13 cellular contexts compared by ENCODE assay signal in the genomic region with DNA sequence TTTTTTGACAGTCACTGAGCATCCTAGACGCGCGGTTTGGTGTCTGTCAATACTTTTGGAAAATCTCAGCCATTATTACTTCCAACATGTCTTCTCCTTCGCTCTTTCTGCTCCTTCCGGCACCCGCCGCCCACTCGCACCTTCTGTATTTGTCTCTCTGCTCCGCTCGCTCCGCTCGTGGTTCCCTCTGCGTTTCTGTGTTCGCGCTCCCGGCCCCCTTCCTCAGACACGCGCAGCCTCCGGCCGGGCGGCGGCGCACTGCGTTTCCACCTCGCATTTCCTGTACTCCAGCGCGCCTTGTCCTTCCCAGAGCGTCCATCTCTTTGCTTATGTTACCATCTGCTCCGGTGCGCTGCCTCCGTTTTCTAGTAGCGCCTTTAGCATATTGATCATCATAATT. TPM values are rescaled to one million over a fixed set of nuclear protein-coding genes. Genes with fewer than 3 reads are reported as not detected.
DNase-seq lines count a peak whose midpoint lies in the region; ATAC-seq and TF ChIP-seq lines count a peak whose summit lies in the region.
"Had no signal": no experiment of that assay in that cellular context is flagged by ENCODE, and none has a peak within 500 bp of the region (broad histone marks: within the 10 kb centered on the region; RNA-seq: fewer than 3 reads in every experiment).

No MANE protein-coding gene starts in this region.

- H3K36me3 Mint-ChIP-seq in activated T-helper 1 cell treated with anti-CD3 and anti-CD28 coated beads, Interleukin-12 subunit alpha, Interleukin-12 subunit beta, Interleukin-2, Interleukin-4 antibody, amounts not matched to agents 30 ng/mL and 10 ng/mL and 1 ng/mL, durations not matched to agents 14 hours and 24 hours and 36 hours (ENCODE audit: low read depth), result no peaks in the 10 kb centered on the region
- H3K36me3 Mint-ChIP-seq: stimulated activated memory B cell treated with anti-CD40 and anti-IgM and Interleukin-4, amounts not matched to agents 10 μg/mL and 1 μg/mL and 100 μg/mL, for 72 hours had no signal

- no peak for TF ChIP-seq CTCF in right atrium auricular region (IDR thresholded peaks at IDR 0.05)
- no peak for TF ChIP-seq CTCF in lower lobe of right lung (IDR thresholded peaks at IDR 0.05)
- no peak for TF ChIP-seq CTCF in testis (IDR thresholded peaks at IDR 0.05)

- H3K4me1 Mint-ChIP-seq in activated T-helper 1 cell treated with anti-CD3 and anti-CD28 coated beads, Interleukin-12 subunit alpha, Interleukin-12 subunit beta, Interleukin-2, Interleukin-4 antibody, amounts not matched to agents 30 ng/mL and 10 ng/mL and 1 ng/mL, durations not matched to agents 14 hours and 24 hours and 36 hours (ENCODE audit: low read depth), result no peaks in the 10 kb centered on the region
- H3K4me1 Mint-ChIP-seq: stimulated activated memory B cell treated with anti-CD40 and anti-IgM and Interleukin-4, amounts not matched to agents 10 μg/mL and 1 μg/mL and 100 μg/mL, for 72 hours had no signal

- intact Hi-C loops in Right ventricle myocardium superior (cut with DNase I), result no loop called here
- intact Hi-C loops in activated T-helper 1 cell treated with anti-CD3 and anti-CD28 coated beads, Interleukin-12 subunit alpha, Interleukin-12 subunit beta, Interleukin-2, Interleukin-4 antibody, amounts not matched to agents 30 ng/mL and 10 ng/mL and 1 ng/mL, durations not matched to agents 14 hours and 24 hours and 36 hours (cut with micrococcal nuclease), result no loop called here
- intact Hi-C loops in lower lobe of right lung (cut with DNase I), result no loop called here
- intact Hi-C loops in testis (cut with DNase I; ENCODE audit: low total_unique reads), result no loop called here

- peak overlapping the region; percentile 0 for H3K27ac Mint-ChIP-seq in activated T-helper 1 cell treated with anti-CD3 and anti-CD28 coated beads, Interleukin-12 subunit alpha, Interleukin-12 subunit beta, Interleukin-2, Interleukin-4 antibody, amounts not matched to agents 30 ng/mL and 10 ng/mL and 1 ng/mL, durations not matched to agents 14 hours and 24 hours and 36 hours
- H3K27ac Mint-ChIP-seq: stimulated activated memory B cell treated with anti-CD40 and anti-IgM and Interleukin-4, amounts not matched to agents 10 μg/mL and 1 μg/mL and 100 μg/mL, for 72 hours had no signal

- no peak overlapping the region for H3K27ac ChIP-seq in right atrium auricular region
- no peak overlapping the region for H3K27ac ChIP-seq in lower lobe of right lung
- no peak overlapping the region for H3K27ac ChIP-seq in testis

- H3K4me3 Mint-ChIP-seq in activated T-helper 1 cell treated with anti-CD3 and anti-CD28 coated beads, Interleukin-12 subunit alpha, Interleukin-12 subunit beta, Interleukin-2, Interleukin-4 antibody, amounts not matched to agents 30 ng/mL and 10 ng/mL and 1 ng/mL, durations not matched to agents 14 hours and 24 hours and 36 hours, result peak overlapping the region; percentile 30
- H3K4me3 Mint-ChIP-seq: stimulated activated memory B cell treated with anti-CD40 and anti-IgM and Interleukin-4, amounts not matched to agents 10 μg/mL and 1 μg/mL and 100 μg/mL, for 72 hours had no signal

- H3K9me3 ChIP-seq in right atrium auricular region (peaks cover 0 to 17% of the 10 kb centered on the region in 2 donors), lower lobe of right lung (no peaks in the 10 kb centered on the region), testis (no peaks in the 10 kb centered on the region)

- no peaks in the 10 kb centered on the region for H3K27me3 Mint-ChIP-seq in activated T-helper 1 cell treated with anti-CD3 and anti-CD28 coated beads, Interleukin-12 subunit alpha, Interleukin-12 subunit beta, Interleukin-2, Interleukin-4 antibody, amounts not matched to agents 30 ng/mL and 10 ng/mL and 1 ng/mL, durations not matched to agents 14 hours and 24 hours and 36 hours (ENCODE audit: insufficient read depth)

- no peaks in the 10 kb centered on the region for H3K36me3 ChIP-seq in right atrium auricular region
- H3K36me3 ChIP-seq in lower lobe of right lung, result no peaks in the 10 kb centered on the region
- no peaks in the 10 kb centered on the region for H3K36me3 ChIP-seq in testis (ENCODE audit: low read depth, missing control alignments)

- no peak for TF ChIP-seq POLR2A in testis (IDR thresholded peaks at IDR 0.05)

- H3K4me3 ChIP-seq in right atrium auricular region (no peak overlapping the region), lower lobe of right lung (no peak overlapping the region), testis (peak overlapping the region; percentile 32 to 44)

- DNase-seq in Right ventricle myocardium superior (peak; percentile 37), right atrium auricular region (ENCODE audit: low spot score) (no peak), lower lobe of right lung (peak; percentile 45), testis (peak; percentile 71), NCI-H1694 (lab: John Stamatoyannopoulos, UW) (no peak), activated gamma-delta T cell (lab: John Stamatoyannopoulos, UW) (no peak)
- DNase-seq in activated T-helper 1 cell treated with anti-CD3 and anti-CD28 coated beads, Interleukin-12 subunit alpha, Interleukin-12 subunit beta, Interleukin-2, Interleukin-4 antibody, amounts not matched to agents 30 ng/mL and 10 ng/mL and 1 ng/mL, durations not matched to agents 14 hours and 24 hours and 36 hours (ENCODE audit: low spot score), result no peak
- DNase-seq: hypothalamus, NCI-H345 had no signal

- H3K4me1 ChIP-seq in right atrium auricular region (no peaks in the 10 kb centered on the region), lower lobe of right lung (no peaks in the 10 kb centered on the region), testis (no peaks in the 10 kb centered on the region)

- WGBS in testis, 2 donors, result 59 to 64% methylated on average over 32 of the region's 32 CpGs

- ATAC-seq in Right ventricle myocardium superior (ENCODE audit: poor library complexity) (no peak), lower lobe of right lung (no peak), HG03159 (IDR thresholded peaks at IDR 0.05; ENCODE audit: unreplicated experiment) (no peak)
- ATAC-seq: stimulated activated memory B cell treated with anti-CD40 and anti-IgM and Interleukin-4, amounts not matched to agents 10 μg/mL and 1 μg/mL and 100 μg/mL, for 72 hours had no signal

- peaks cover 8% of the 10 kb centered on the region for H3K9me3 Mint-ChIP-seq in activated T-helper 1 cell treated with anti-CD3 and anti-CD28 coated beads, Interleukin-12 subunit alpha, Interleukin-12 subunit beta, Interleukin-2, Interleukin-4 antibody, amounts not matched to agents 30 ng/mL and 10 ng/mL and 1 ng/mL, durations not matched to agents 14 hours and 24 hours and 36 hours

- no peaks in the 10 kb centered on the region for H3K27me3 ChIP-seq in right atrium auricular region
- peaks cover 40% of the 10 kb centered on the region for H3K27me3 ChIP-seq in lower lobe of right lung (ENCODE audit: low read depth)
- no peaks in the 10 kb centered on the region for H3K27me3 ChIP-seq in testis

RNA-seq across cellular contexts. Expression of a gene that starts 21.1 kb away (rescaled TPM):
- total RNA-seq in Right ventricle myocardium superior (1.1 TPM), right atrium auricular region (1 to 10 TPM; 2.3 to 4.6 TPM), lower lobe of right lung (5.5 TPM), testis (10 to 100 TPM in 1 of 2 donors, 1 to 10 TPM in 1; 5.9 to 11.4 TPM)
- total RNA-seq in activated T-helper 1 cell treated with anti-CD3 and anti-CD28 coated beads, Interleukin-12 subunit alpha, Interleukin-12 subunit beta, Interleukin-2, Interleukin-4 antibody, amounts not matched to agents 30 ng/mL and 10 ng/mL and 1 ng/mL, durations not matched to agents 14 hours and 24 hours and 36 hours, result 9.8 and 10.1 TPM in 2 replicates
- polyA plus RNA-seq in testis (ENCODE audit: insufficient read depth, low read depth, low replicate concordance), result 5.9 TPM
- total RNA-seq: bronchial epithelial cell, OCI-LY7 had no signal

RNA-seq across cellular contexts. Expression of a gene that starts 27.6 kb away (rescaled TPM):
- total RNA-seq in Right ventricle myocardium superior (1,145 TPM), right atrium auricular region (100 to 1,000 TPM in 1 of 2 donors, 10 to 100 TPM in 1; 85.1 to 265 TPM), lower lobe of right lung (173 TPM), testis (100 to 1,000 TPM; 123 to 139 TPM)
- total RNA-seq in activated T-helper 1 cell treated with anti-CD3 and anti-CD28 coated beads, Interleukin-12 subunit alpha, Interleukin-12 subunit beta, Interleukin-2, Interleukin-4 antibody, amounts not matched to agents 30 ng/mL and 10 ng/mL and 1 ng/mL, durations not matched to agents 14 hours and 24 hours and 36 hours, result 217 and 224 TPM in 2 replicates
- polyA plus RNA-seq in testis (ENCODE audit: insufficient read depth, low read depth, low replicate concordance), result 299 TPM

RNA-seq across cellular contexts. Expression of a gene that starts 27.9 kb away (rescaled TPM):
- total RNA-seq in Right ventricle myocardium superior, result 3.7 TPM
- total RNA-seq in right atrium auricular region, result 1 to 10 TPM; 3.2 to 3.6 TPM
- total RNA-seq in activated T-helper 1 cell treated with anti-CD3 and anti-CD28 coated beads, Interleukin-12 subunit alpha, Interleukin-12 subunit beta, Interleukin-2, Interleukin-4 antibody, amounts not matched to agents 30 ng/mL and 10 ng/mL and 1 ng/mL, durations not matched to agents 14 hours and 24 hours and 36 hours, result 29.7 and 35.0 TPM in 2 replicates
- 9.7 TPM for total RNA-seq in lower lobe of right lung
- 10 to 100 TPM; 34.2 to 45.0 TPM for total RNA-seq in testis
- 33.9 TPM for polyA plus RNA-seq in testis (ENCODE audit: insufficient read depth, low read depth, low replicate concordance)

RNA-seq across cellular contexts. Expression of a gene that starts 42.5 kb away (rescaled TPM):
- total RNA-seq in Right ventricle myocardium superior (14.6 TPM), right atrium auricular region (10 to 100 TPM in 1 of 2 donors, 1 to 10 TPM in 1; 10.0 to 12.0 TPM), lower lobe of right lung (31.5 TPM), testis (10 to 100 TPM in 1 of 2 donors, 1 to 10 TPM in 1; 7.3 to 10.1 TPM)
- total RNA-seq in activated T-helper 1 cell treated with anti-CD3 and anti-CD28 coated beads, Interleukin-12 subunit alpha, Interleukin-12 subunit beta, Interleukin-2, Interleukin-4 antibody, amounts not matched to agents 30 ng/mL and 10 ng/mL and 1 ng/mL, durations not matched to agents 14 hours and 24 hours and 36 hours, result 0.81 and 0.88 TPM in 2 replicates
- 23.5 TPM for polyA plus RNA-seq in testis (ENCODE audit: insufficient read depth, low read depth, low replicate concordance)
- total RNA-seq: OCI-LY7 had no signal

RNA-seq across cellular contexts. Expression of a gene that starts 59.2 kb away (rescaled TPM):
- 20.8 TPM for total RNA-seq in Right ventricle myocardium superior
- total RNA-seq in right atrium auricular region, result 10 to 100 TPM; 17.9 to 22.6 TPM
- 30.4 and 31.0 TPM in 2 replicates for total RNA-seq in activated T-helper 1 cell treated with anti-CD3 and anti-CD28 coated beads, Interleukin-12 subunit alpha, Interleukin-12 subunit beta, Interleukin-2, Interleukin-4 antibody, amounts not matched to agents 30 ng/mL and 10 ng/mL and 1 ng/mL, durations not matched to agents 14 hours and 24 hours and 36 hours
- total RNA-seq in lower lobe of right lung, result 44.8 TPM
- 10 to 100 TPM; 84.2 to 84.8 TPM for total RNA-seq in testis
- polyA plus RNA-seq in testis (ENCODE audit: insufficient read depth, low read depth, low replicate concordance), result 37.3 TPM

Comparison
In these comparisons a context has a peak if more than half of its experiments do, and no peak if none do; other contexts are left out.
1. DNase-seq: peak in Right ventricle myocardium superior (single experiment), lower lobe of right lung (single experiment) and testis (single experiment); none in right atrium auricular region (single experiment), activated T-helper 1 cell treated with anti-CD3 and anti-CD28 coated beads, Interleukin-12 subunit alpha, Interleukin-12 subunit beta, Interleukin-2, Interleukin-4 antibody, amounts not matched to agents 30 ng/mL and 10 ng/mL and 1 ng/mL, durations not matched to agents 14 hours and 24 hours and 36 hours (single experiment), NCI-H1694 (single experiment) and activated gamma-delta T cell (single experiment).
2. H3K4me3 ChIP-seq: peak in testis (2 of 2); none in right atrium auricular region (0 of 2) and lower lobe of right lung (single experiment).